30 cellular contexts compared by ENCODE assay signal in the genomic region with DNA sequence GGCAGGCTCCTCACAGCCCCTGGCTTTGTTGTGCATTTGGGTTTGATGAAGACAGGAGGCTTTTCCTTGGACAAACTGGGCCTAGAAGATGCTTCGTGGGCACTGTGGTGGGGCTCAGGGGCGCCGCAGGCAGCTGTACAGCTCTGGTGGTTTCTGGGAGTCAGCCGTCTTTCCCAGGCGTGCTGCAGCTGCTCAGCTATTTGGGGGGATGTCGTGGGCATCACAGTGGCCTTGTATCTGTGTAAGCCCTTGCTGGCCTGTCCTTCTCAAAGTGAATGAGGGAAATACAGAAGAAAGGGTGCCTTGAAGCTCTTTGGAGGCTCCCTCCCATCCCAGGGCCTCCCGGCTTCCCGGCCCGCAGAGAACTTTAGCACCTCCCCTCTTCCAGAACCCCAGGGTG.
"Had no signal": no experiment of that assay in that cellular context is flagged by ENCODE, and none has a peak within 500 bp of the region (broad histone marks: within the 10 kb centered on the region; RNA-seq: fewer than 3 reads in every experiment).

No MANE protein-coding gene starts in this region.

- H3K27ac Mint-ChIP-seq: activated naive CD4-positive, alpha-beta T cell treated with anti-CD3 and anti-CD28 coated beads, Interleukin-2, amount 10 ng/mL, durations not matched to agents 7 days and 5 days; brain; memory B cell; stimulated activated naive B cell treated with anti-CD40 and anti-IgM and Interleukin-4, amounts not matched to agents 10 μg/mL and 1 μg/mL and 100 μg/mL, for 72 hours had no signal

- H3K36me3 ChIP-seq: cardiac muscle cell, colonic mucosa, pancreas, prostate gland had no signal

- H3K4me3 Mint-ChIP-seq: activated naive CD4-positive, alpha-beta T cell treated with anti-CD3 and anti-CD28 coated beads, Interleukin-2, amount 10 ng/mL, durations not matched to agents 7 days and 5 days; activated naive CD8-positive, alpha-beta T cell treated with anti-CD3 and anti-CD28 coated beads, Interleukin-2, amount 10 ng/mL, durations not matched to agents 7 days and 5 days; activated T-cell treated with anti-CD3 and anti-CD28 coated beads, Interleukin-2, amount 50 U/mL, for 24 hours; brain; immature natural killer cell; memory B cell; nephron progenitor cell; stimulated activated naive B cell treated with anti-CD40 and anti-IgM and Interleukin-4, amounts not matched to agents 10 μg/mL and 1 μg/mL and 100 μg/mL, for 72 hours had no signal

- H3K4me3 ChIP-seq: ascending aorta, cardiac muscle cell, colonic mucosa, dorsolateral prefrontal cortex, pancreas, prostate gland, transverse colon had no signal

- DNase-seq: activated CD4-positive, alpha-beta T cell treated with anti-CD3 and anti-CD28 coated beads for 4 hours; activated CD4-positive, alpha-beta T cell treated with anti-CD3 and anti-CD28 coated beads, Interleukin-2, amount 50 U/mL, for 4 hours; activated gamma-delta T cell; activated naive CD4-positive, alpha-beta T cell treated with anti-CD3 and anti-CD28 coated beads, Interleukin-2, amount 10 ng/mL, durations not matched to agents 7 days and 5 days; activated naive CD8-positive, alpha-beta T cell treated with anti-CD3 and anti-CD28 coated beads, Interleukin-2, amount 10 ng/mL, durations not matched to agents 7 days and 5 days; activated T-cell treated with anti-CD3 and anti-CD28 coated beads, Interleukin-2, amount 50 U/mL, for 24 hours; cerebellar nuclear complex; colonic mucosa; dorsolateral prefrontal cortex; effector memory CD4-positive, alpha-beta T cell; foreskin fibroblast; hypothalamus; immature natural killer cell; midbrain; nephron progenitor cell; pancreas; retina; small intestine; stimulated activated CD4-positive, alpha-beta T cell treated with anti-CD3 and anti-CD28 coated beads, Interleukin-4, amount 100 ng/mL, for 4 hours; stimulated activated CD8-positive, alpha-beta memory T cell treated with anti-CD3 and anti-CD28 coated beads, Interleukin-4, amount 100 ng/mL, for 48 hours; stimulated activated naive B cell treated with anti-CD40 and anti-IgM and Interleukin-4, amounts not matched to agents 10 μg/mL and 1 μg/mL and 100 μg/mL, for 72 hours; transverse colon had no signal

- H3K27me3 ChIP-seq: ascending aorta, cardiac muscle cell, colonic mucosa, dorsolateral prefrontal cortex, neutrophil, pancreas, transverse colon had no signal

- H3K9me3 ChIP-seq: ascending aorta, colonic mucosa, neutrophil, pancreas, prostate gland, transverse colon had no signal

- H3K27me3 Mint-ChIP-seq: activated naive CD4-positive, alpha-beta T cell treated with anti-CD3 and anti-CD28 coated beads, Interleukin-2, amount 10 ng/mL, durations not matched to agents 7 days and 5 days; activated naive CD8-positive, alpha-beta T cell treated with anti-CD3 and anti-CD28 coated beads, Interleukin-2, amount 10 ng/mL, durations not matched to agents 7 days and 5 days; activated T-cell treated with anti-CD3 and anti-CD28 coated beads, Interleukin-2, amount 50 U/mL, for 24 hours; brain; memory B cell; stimulated activated naive B cell treated with anti-CD40 and anti-IgM and Interleukin-4, amounts not matched to agents 10 μg/mL and 1 μg/mL and 100 μg/mL, for 72 hours had no signal

- H3K9me3 Mint-ChIP-seq: activated naive CD4-positive, alpha-beta T cell treated with anti-CD3 and anti-CD28 coated beads, Interleukin-2, amount 10 ng/mL, durations not matched to agents 7 days and 5 days; activated naive CD8-positive, alpha-beta T cell treated with anti-CD3 and anti-CD28 coated beads, Interleukin-2, amount 10 ng/mL, durations not matched to agents 7 days and 5 days; activated T-cell treated with anti-CD3 and anti-CD28 coated beads, Interleukin-2, amount 50 U/mL, for 24 hours; memory B cell; nephron progenitor cell; stimulated activated naive B cell treated with anti-CD40 and anti-IgM and Interleukin-4, amounts not matched to agents 10 μg/mL and 1 μg/mL and 100 μg/mL, for 72 hours had no signal

- H3K4me1 ChIP-seq: ascending aorta, colonic mucosa, pancreas, prostate gland, transverse colon had no signal

- ATAC-seq: pancreas; sciatic nerve; stimulated activated naive B cell treated with anti-CD40 and anti-IgM and Interleukin-4, amounts not matched to agents 10 μg/mL and 1 μg/mL and 100 μg/mL, for 72 hours had no signal

- H3K27ac ChIP-seq: ascending aorta, cardiac muscle cell, colonic mucosa, dorsolateral prefrontal cortex, neutrophil, pancreas, prostate gland, transverse colon, VCaP had no signal
